16 cellular contexts compared by ENCODE assay signal in the genomic region with DNA sequence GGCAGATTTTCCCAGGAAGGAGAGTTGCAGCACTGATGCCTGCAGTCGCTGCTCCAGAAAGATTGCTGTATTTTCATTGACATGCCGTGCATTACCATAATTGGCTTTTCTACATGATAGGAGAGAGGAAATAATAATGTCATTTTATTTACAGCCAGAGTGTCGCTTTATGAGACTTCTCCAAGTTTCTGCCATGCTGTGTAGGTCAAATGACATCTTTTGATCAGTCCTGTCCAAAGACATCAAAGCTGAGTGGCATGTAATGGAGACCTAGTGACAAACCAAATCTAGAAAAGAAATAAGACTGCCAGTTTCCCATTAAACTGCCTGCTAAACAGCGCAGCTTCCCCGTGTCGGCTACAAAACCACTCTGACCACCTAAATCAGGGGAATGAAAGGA. TPM values are rescaled to one million over a fixed set of nuclear protein-coding genes. Genes with fewer than 3 reads are reported as not detected.
DNase-seq lines count a peak whose midpoint lies in the region; ATAC-seq and TF ChIP-seq lines count a peak whose summit lies in the region.
"Had no signal": no experiment of that assay in that cellular context is flagged by ENCODE, and none has a peak within 500 bp of the region (broad histone marks: within the 10 kb centered on the region; RNA-seq: fewer than 3 reads in every experiment).

No MANE protein-coding gene starts in this region.

- TF ChIP-seq CTCF in activated CD8-positive, alpha-beta T cell treated with anti-CD3 and anti-CD28 coated beads for 36 hours (IDR thresholded peaks at IDR 0.05): no peak
- TF ChIP-seq CTCF in OCI-LY3 (IDR thresholded peaks at IDR 0.05; ENCODE audit: low read depth, low read length): no peak

- no peaks in the 10 kb centered on the region for H4K20me1 ChIP-seq in OCI-LY3 (ENCODE audit: insufficient read depth, low read length)

- no peak overlapping the region for H3K27ac Mint-ChIP-seq in activated CD8-positive, alpha-beta T cell treated with anti-CD3 and anti-CD28 coated beads, Interleukin-2, amount 10 ng/mL, durations not matched to agents 7 days and 5 days
- no peak overlapping the region for H3K27ac Mint-ChIP-seq in activated CD8-positive, alpha-beta T cell treated with anti-CD3 and anti-CD28 coated beads for 36 hours
- peak overlapping the region; percentile 70 for H3K27ac Mint-ChIP-seq in stimulated activated memory B cell treated with anti-CD40 and anti-IgM and Interleukin-4, amounts not matched to agents 10 μg/mL and 1 μg/mL and 100 μg/mL, for 72 hours
- H3K27ac Mint-ChIP-seq: HFFc6 had no signal

- peak overlapping the region; percentile 90 for H3K4me2 ChIP-seq in OCI-LY3 (ENCODE audit: low read length)
- H3K4me2 ChIP-seq: BLaER1 had no signal

- CTCF ChIA-PET in activated CD8-positive, alpha-beta T cell treated with anti-CD3 and anti-CD28 coated beads, Interleukin-2, amount 10 ng/mL, durations not matched to agents 7 days and 5 days (lab: Charles Lee): no interaction called here
- CTCF ChIA-PET in activated CD8-positive, alpha-beta T cell treated with anti-CD3 and anti-CD28 coated beads for 36 hours (lab: Charles Lee): no interaction called here

- peaks cover 81% of the 10 kb centered on the region for H3K4me1 ChIP-seq in OCI-LY3 (ENCODE audit: low read length)
- H3K4me1 ChIP-seq: Caco-2 had no signal

- H3K36me3 ChIP-seq in OCI-LY3 (replicated peaks; ENCODE audit: low read depth, low read length): peaks cover 47% of the 10 kb centered on the region
- H3K36me3 ChIP-seq: BLaER1 had no signal

- no peaks in the 10 kb centered on the region for H3K27me3 ChIP-seq in OCI-LY3 (ENCODE audit: low read depth, low read length)
- H3K27me3 ChIP-seq: BLaER1 had no signal

- ATAC-seq in activated CD8-positive, alpha-beta T cell treated with anti-CD3 and anti-CD28 coated beads, Interleukin-2, amount 10 ng/mL, durations not matched to agents 7 days and 5 days: no peak
- ATAC-seq in activated CD8-positive, alpha-beta T cell treated with anti-CD3 and anti-CD28 coated beads for 36 hours: no peak
- no peak for ATAC-seq in stimulated activated memory B cell treated with anti-CD40 and anti-IgM and Interleukin-4, amounts not matched to agents 10 μg/mL and 1 μg/mL and 100 μg/mL, for 72 hours
- no peak for ATAC-seq in HG03135 (IDR thresholded peaks at IDR 0.05; ENCODE audit: unreplicated experiment)

- H3K4me1 Mint-ChIP-seq in activated CD8-positive, alpha-beta T cell treated with anti-CD3 and anti-CD28 coated beads, Interleukin-2, amount 10 ng/mL, durations not matched to agents 7 days and 5 days (ENCODE audit: low read depth): no peaks in the 10 kb centered on the region
- peaks cover 61% of the 10 kb centered on the region for H3K4me1 Mint-ChIP-seq in activated CD8-positive, alpha-beta T cell treated with anti-CD3 and anti-CD28 coated beads for 36 hours (ENCODE audit: low read depth)
- H3K4me1 Mint-ChIP-seq in stimulated activated memory B cell treated with anti-CD40 and anti-IgM and Interleukin-4, amounts not matched to agents 10 μg/mL and 1 μg/mL and 100 μg/mL, for 72 hours: peaks cover 34% of the 10 kb centered on the region

- H3K4me3 ChIP-seq in OCI-LY3 (ENCODE audit: low read length): peak overlapping the region; percentile 65
- H3K4me3 ChIP-seq: BLaER1 had no signal

- intact Hi-C loops in activated CD8-positive, alpha-beta T cell treated with anti-CD3 and anti-CD28 coated beads for 36 hours (cut with micrococcal nuclease): no loop called here

- POLR2A ChIA-PET in activated CD8-positive, alpha-beta T cell treated with anti-CD3 and anti-CD28 coated beads, Interleukin-2, amount 10 ng/mL, durations not matched to agents 7 days and 5 days (lab: Charles Lee): no interaction called here
- POLR2A ChIA-PET in activated CD8-positive, alpha-beta T cell treated with anti-CD3 and anti-CD28 coated beads for 36 hours (lab: Charles Lee): no interaction called here

- peak overlapping the region; percentile 93 for H3K27ac ChIP-seq in OCI-LY3 (ENCODE audit: low read length)
- H3K27ac ChIP-seq: BLaER1 had no signal

- H3K4me3 Mint-ChIP-seq in activated CD8-positive, alpha-beta T cell treated with anti-CD3 and anti-CD28 coated beads, Interleukin-2, amount 10 ng/mL, durations not matched to agents 7 days and 5 days: no peak overlapping the region
- H3K4me3 Mint-ChIP-seq in activated CD8-positive, alpha-beta T cell treated with anti-CD3 and anti-CD28 coated beads for 36 hours: no peak overlapping the region
- H3K4me3 Mint-ChIP-seq in stimulated activated memory B cell treated with anti-CD40 and anti-IgM and Interleukin-4, amounts not matched to agents 10 μg/mL and 1 μg/mL and 100 μg/mL, for 72 hours: peak overlapping the region; percentile 46
- H3K4me3 Mint-ChIP-seq: CD8-positive, alpha-beta memory T cell; HFFc6 had no signal

- no peaks in the 10 kb centered on the region for H3K36me3 Mint-ChIP-seq in activated CD8-positive, alpha-beta T cell treated with anti-CD3 and anti-CD28 coated beads, Interleukin-2, amount 10 ng/mL, durations not matched to agents 7 days and 5 days (ENCODE audit: low read depth)
- no peaks in the 10 kb centered on the region for H3K36me3 Mint-ChIP-seq in activated CD8-positive, alpha-beta T cell treated with anti-CD3 and anti-CD28 coated beads for 36 hours (ENCODE audit: low read depth)
- peaks cover 5% of the 10 kb centered on the region for H3K36me3 Mint-ChIP-seq in stimulated activated memory B cell treated with anti-CD40 and anti-IgM and Interleukin-4, amounts not matched to agents 10 μg/mL and 1 μg/mL and 100 μg/mL, for 72 hours

- H2AFZ ChIP-seq in OCI-LY3 (ENCODE audit: low read depth, low read length): no peak overlapping the region

- H3K9me3 ChIP-seq in OCI-LY3 (ENCODE audit: insufficient read depth, low read length): no peaks in the 10 kb centered on the region
- H3K9me3 ChIP-seq: BLaER1, Caco-2 had no signal

- DNase-seq in activated CD8-positive, alpha-beta T cell treated with anti-CD3 and anti-CD28 coated beads, Interleukin-2, amount 10 ng/mL, durations not matched to agents 7 days and 5 days: peak; percentile 4
- DNase-seq in activated CD8-positive, alpha-beta T cell treated with anti-CD3 and anti-CD28 coated beads for 36 hours: no peak
- DNase-seq in left kidney (ENCODE audit: low read depth, low spot score) (peak; percentile 38), NK-92 (lab: John Stamatoyannopoulos, UW; ENCODE audit: unreplicated experiment) (no peak)
- DNase-seq: 8988T; AML-193; Caco-2; CD8-positive, alpha-beta memory T cell; DND-41; GF-D8; HCEC 1CT; HFFc6 had no signal

- H3K79me2 ChIP-seq in OCI-LY3 (ENCODE audit: low read length): peaks cover 87% of the 10 kb centered on the region

- no peaks in the 10 kb centered on the region for H3K27me3 Mint-ChIP-seq in activated CD8-positive, alpha-beta T cell treated with anti-CD3 and anti-CD28 coated beads, Interleukin-2, amount 10 ng/mL, durations not matched to agents 7 days and 5 days (ENCODE audit: low read depth)
- H3K27me3 Mint-ChIP-seq in activated CD8-positive, alpha-beta T cell treated with anti-CD3 and anti-CD28 coated beads for 36 hours: no peaks in the 10 kb centered on the region
- H3K27me3 Mint-ChIP-seq in stimulated activated memory B cell treated with anti-CD40 and anti-IgM and Interleukin-4, amounts not matched to agents 10 μg/mL and 1 μg/mL and 100 μg/mL, for 72 hours: no peaks in the 10 kb centered on the region
- H3K27me3 Mint-ChIP-seq: CD8-positive, alpha-beta memory T cell had no signal

- peak overlapping the region; percentile 90 for H3K9ac ChIP-seq in OCI-LY3 (ENCODE audit: low read length)
- H3K9ac ChIP-seq: BLaER1 had no signal

- H3K9me3 Mint-ChIP-seq in activated CD8-positive, alpha-beta T cell treated with anti-CD3 and anti-CD28 coated beads, Interleukin-2, amount 10 ng/mL, durations not matched to agents 7 days and 5 days (ENCODE audit: insufficient read depth): no peaks in the 10 kb centered on the region
- no peaks in the 10 kb centered on the region for H3K9me3 Mint-ChIP-seq in activated CD8-positive, alpha-beta T cell treated with anti-CD3 and anti-CD28 coated beads for 36 hours
- no peaks in the 10 kb centered on the region for H3K9me3 Mint-ChIP-seq in stimulated activated memory B cell treated with anti-CD40 and anti-IgM and Interleukin-4, amounts not matched to agents 10 μg/mL and 1 μg/mL and 100 μg/mL, for 72 hours
- H3K9me3 Mint-ChIP-seq: CD8-positive, alpha-beta memory T cell; HFFc6 had no signal

RNA-seq across cellular contexts. Expression of a gene that starts 57.6 kb away (rescaled TPM):
- total RNA-seq in activated CD8-positive, alpha-beta T cell treated with anti-CD3 and anti-CD28 coated beads, Interleukin-2, amount 10 ng/mL, durations not matched to agents 7 days and 5 days: 10 to 100 TPM; 16.7 to 16.8 TPM
- total RNA-seq in activated CD8-positive, alpha-beta T cell treated with anti-CD3 and anti-CD28 coated beads for 36 hours: 10 to 100 TPM; 10.8 to 11.0 TPM

RNA-seq across cellular contexts. Expression of a gene that starts 59.3 kb away (rescaled TPM):
- total RNA-seq in activated CD8-positive, alpha-beta T cell treated with anti-CD3 and anti-CD28 coated beads, Interleukin-2, amount 10 ng/mL, durations not matched to agents 7 days and 5 days: 10 to 100 TPM; 21.8 to 21.9 TPM
- total RNA-seq in activated CD8-positive, alpha-beta T cell treated with anti-CD3 and anti-CD28 coated beads for 36 hours: 10 to 100 TPM; 20.0 to 21.1 TPM

Comparison
In these comparisons a context has a peak if more than half of its experiments do, and no peak if none do; other contexts are left out.
1. DNase-seq: peak in activated CD8-positive, alpha-beta T cell treated with anti-CD3 and anti-CD28 coated beads, Interleukin-2, amount 10 ng/mL, durations not matched to agents 7 days and 5 days (single experiment) and left kidney (single experiment); none in activated CD8-positive, alpha-beta T cell treated with anti-CD3 and anti-CD28 coated beads for 36 hours (single experiment) and NK-92 (single experiment).